In the genomic region with DNA sequence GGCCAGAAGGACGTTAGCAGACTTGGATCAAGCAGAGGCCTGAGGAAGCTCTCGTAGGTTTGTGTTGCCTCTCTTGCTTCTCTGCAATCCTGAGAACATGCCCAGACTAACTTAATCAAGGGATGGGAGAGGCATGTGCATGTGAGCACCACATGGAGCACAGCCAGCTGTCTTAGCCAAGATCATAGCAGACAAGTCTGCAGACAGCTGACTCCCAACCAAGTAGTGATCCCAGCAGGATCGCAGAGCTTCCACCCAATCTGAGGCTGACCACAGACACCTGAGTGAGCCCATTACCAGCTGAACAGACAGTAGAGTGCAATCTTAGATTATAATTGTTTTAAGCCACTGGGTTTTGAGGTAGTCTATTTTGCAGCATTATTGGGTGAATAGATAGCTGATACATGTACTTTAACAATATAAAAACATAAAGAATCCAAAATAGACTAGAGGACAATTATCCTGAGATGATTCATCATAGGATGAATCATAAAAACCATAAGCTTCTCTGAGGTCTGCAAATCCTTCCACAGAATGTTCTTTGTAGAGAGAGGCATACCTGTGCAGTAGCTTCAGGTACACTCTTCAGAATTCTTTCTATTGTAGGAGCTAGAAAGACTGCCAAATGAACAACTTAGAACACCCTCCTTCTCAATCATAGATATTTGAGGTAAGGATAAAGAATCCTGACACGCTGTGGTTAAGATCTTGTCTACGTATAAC, we compare ENCODE assay signal across 21 cellular contexts. TPM values are rescaled to one million over a fixed set of nuclear protein-coding genes. Genes with fewer than 3 reads are reported as not detected.
DNase-seq lines count a peak whose midpoint lies in the region; ATAC-seq, FAIRE-seq and TF ChIP-seq lines count a peak whose summit lies in the region.
"Had no signal": no experiment of that assay in that cellular context is flagged by ENCODE, and none has a peak within 500 bp of the region (broad histone marks: within the 10 kb centered on the region; RNA-seq: fewer than 3 reads in every experiment).

No MANE protein-coding gene starts in this region.

- no peaks in the 10 kb centered on the region for H3K79me2 ChIP-seq in keratinocyte (ENCODE audit: control insufficient read depth, insufficient read depth, low read length)

- H3K4me2 ChIP-seq in keratinocyte (ENCODE audit: control insufficient read depth, extremely low read depth, insufficient read depth, low read depth, low read length) = peak overlapping the region; percentile 70
- H3K4me2 ChIP-seq: BLaER1, KMS-11 had no signal

- peak; percentile 17 for DNase-seq in DMS53 (lab: John Stamatoyannopoulos, UW)
- DNase-seq in DMS53 treated with DMSO at 0.1 percent for 48 hours (lab: John Stamatoyannopoulos, UW; ENCODE audit: unreplicated experiment) = no peak
- peak; percentile 77 for DNase-seq in bronchial epithelial cell (ENCODE audit: low read depth)
- DNase-seq in keratinocyte (ENCODE audit: low read depth, low spot score) = peak; percentile 79
- DNase-seq in urothelium cell line (ENCODE audit: low spot score) = peak; percentile 2
- no peak for DNase-seq in dedifferentiated amniotic fluid mesenchymal stem cell (ENCODE audit: extremely low spot score)
- no peak for DNase-seq in posterior vena cava (ENCODE audit: low spot score)
- DNase-seq: CD8-positive, alpha-beta T cell; DND-41; NCI-H1048; NCI-H146; NCI-H510A treated with DMSO at 0.1 percent for 48 hours; Right ventricle myocardium superior had no signal

- no peaks in the 10 kb centered on the region for H3K9me3 ChIP-seq in keratinocyte (ENCODE audit: control insufficient read depth, low read depth, low read length)
- H3K9me3 ChIP-seq: HAP-1 had no signal

- no peak for ATAC-seq in GM21529 (IDR thresholded peaks at IDR 0.05; ENCODE audit: unreplicated experiment)
- ATAC-seq: CD8-positive, alpha-beta T cell; Panc1 had no signal

- dilution Hi-C loops in keratinocyte (cut with MboI; ENCODE audit: extremely low pct_ligation_motif_present, low sequenced_read_pairs) = no loop called here

- no peak overlapping the region for H3K9ac ChIP-seq in keratinocyte (ENCODE audit: control insufficient read depth, extremely low read depth, insufficient read depth, low read length)
- H3K9ac ChIP-seq: BLaER1, KMS-11 had no signal

- H3K36me3 ChIP-seq in bronchial epithelial cell (ENCODE audit: control insufficient read depth, insufficient read depth, low read length) (no peaks in the 10 kb centered on the region), keratinocyte (ENCODE audit: control insufficient read depth in 2 of 2, extremely low read depth in 1 of 2, insufficient read depth in 2 of 2, low read length in 2 of 2) (no peaks in the 10 kb centered on the region)
- H3K36me3 ChIP-seq: BLaER1, HAP-1 had no signal

- H3K4me3 ChIP-seq in bronchial epithelial cell (ENCODE audit: low read depth, low read length) (no peak overlapping the region), keratinocyte (ENCODE audit: control insufficient read depth in 2 of 3, extremely low read depth in 1 of 3, insufficient read depth in 2 of 3, low read depth in 1 of 3, low read length in 3 of 3) (no peak overlapping the region)
- H3K4me3 ChIP-seq: BLaER1, HAP-1 had no signal

- FAIRE-seq in bronchial epithelial cell (lab: Jason Lieb, UNC) (no peak), keratinocyte (lab: Jason Lieb, UNC) (peak; percentile 92), urothelium cell line (lab: Jason Lieb, UNC) (no peak)
- FAIRE-seq: D721Med, G401.6 had no signal

- TF ChIP-seq CTCF in bronchial epithelial cell (IDR thresholded peaks at IDR 0.05; ENCODE audit: insufficient read depth, low read length, severe bottlenecking) (no peak), keratinocyte (optimal IDR thresholded peaks at IDR 0.05 in 1 of 3, IDR thresholded peaks at IDR 0.05 in 1 of 3, conservative IDR thresholded peaks at IDR 0.05 in 1 of 3; ENCODE audit: extremely low read depth in 1 of 3, insufficient read depth in 2 of 3, low read length in 3 of 3) (no peak)

- H3K27me3 ChIP-seq in bronchial epithelial cell (ENCODE audit: control insufficient read depth, insufficient read depth, low read length) = no peaks in the 10 kb centered on the region
- no peaks in the 10 kb centered on the region for H3K27me3 ChIP-seq in keratinocyte (ENCODE audit: control insufficient read depth, extremely low read depth, insufficient read depth, low read length)
- H3K27me3 ChIP-seq: BLaER1 had no signal

- H3K9me1 ChIP-seq in keratinocyte (ENCODE audit: control insufficient read depth, extremely low read depth, insufficient read depth, low read length) = no peaks in the 10 kb centered on the region

- H3K27ac ChIP-seq in keratinocyte (ENCODE audit: control insufficient read depth, insufficient read depth, low read length) = peak overlapping the region; percentile 79
- H3K27ac ChIP-seq: 22Rv1, BLaER1, KMS-11 had no signal

- peaks cover 43% of the 10 kb centered on the region for H3K4me1 ChIP-seq in keratinocyte (ENCODE audit: control insufficient read depth, extremely low read depth, insufficient read depth, low read length)
- H3K4me1 ChIP-seq: BLaER1, HAP-1 had no signal

- intact Hi-C loops in posterior vena cava (cut with DNase I) = no loop called here

- H2AFZ ChIP-seq in keratinocyte (ENCODE audit: control insufficient read depth, low read length) = no peak overlapping the region

- H4K20me1 ChIP-seq in keratinocyte (ENCODE audit: control insufficient read depth, extremely low read depth, insufficient read depth, low read length) = no peaks in the 10 kb centered on the region
- H4K20me1 ChIP-seq: BLaER1 had no signal

RNA-seq across cellular contexts. Expression of gene FAM110C, which starts 25.2 kb away (rescaled TPM):
- total RNA-seq in bronchial epithelial cell (9.2 and 9.9 TPM in 2 replicates), posterior vena cava (1 to 10 TPM; 1.3 to 2.5 TPM)
- 25.1 to 38.0 TPM (median 26.3 TPM) in 3 replicates for polyA plus RNA-seq in keratinocyte
- polyA plus RNA-seq in keratinocyte (2011; ENCODE audit: low read depth) = 13.8 TPM
- 18.4 and 27.4 TPM in 2 replicates for polyA plus RNA-seq in keratinocyte (2011; cell fraction: cytosol; rRNA removed)
- polyA plus RNA-seq in keratinocyte (2011; cell fraction: nucleus; rRNA removed) = 29.7 and 36.8 TPM in 2 replicates
- polyA plus RNA-seq in keratinocyte (2012; ENCODE audit: low replicate concordance) = 21.0 and 22.9 TPM in 2 replicates
- 4.9 to 22.2 TPM (median 12.2 TPM) in 3 replicates for polyA minus RNA-seq in keratinocyte
- polyA minus RNA-seq in keratinocyte (2011; cell fraction: cytosol; rRNA and poly(A)+ RNA removed) = 23.8 TPM
- 20.2 and 25.4 TPM in 2 replicates for polyA minus RNA-seq in keratinocyte (2011; cell fraction: nucleus; rRNA and poly(A)+ RNA removed)

Comparison
In these comparisons a context has a peak if more than half of its experiments do, and no peak if none do; other contexts are left out.
1. DNase-seq: peak in DMS53 (single experiment), bronchial epithelial cell (single experiment), keratinocyte (single experiment) and urothelium cell line (single experiment); none in DMS53 treated with DMSO at 0.1 percent for 48 hours (single experiment), dedifferentiated amniotic fluid mesenchymal stem cell (single experiment) and posterior vena cava (single experiment).